8 cellular contexts compared by ENCODE assay signal in the genomic region with DNA sequence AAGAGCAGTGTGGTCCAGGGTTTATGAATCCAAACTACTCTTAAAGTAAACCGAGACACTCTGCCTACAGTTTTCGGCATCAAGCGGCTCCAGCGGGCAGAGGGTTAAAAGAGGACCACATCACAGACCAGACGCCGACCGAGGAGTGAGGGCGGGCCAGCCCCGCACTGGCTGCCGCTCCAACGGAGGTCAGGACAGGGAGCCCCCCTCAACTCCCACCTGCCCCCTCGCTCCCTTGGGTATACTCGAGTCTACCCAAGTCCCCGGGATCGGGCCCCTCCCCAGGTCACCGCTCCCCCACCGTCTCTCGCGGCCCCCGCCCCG. TPM values are rescaled to one million over a fixed set of nuclear protein-coding genes. Genes with fewer than 3 reads are reported as not detected.
DNase-seq lines count a peak whose midpoint lies in the region; ATAC-seq and TF ChIP-seq lines count a peak whose summit lies in the region.

No MANE protein-coding gene starts in this region.

- ATAC-seq in GM21528 (IDR thresholded peaks at IDR 0.05; ENCODE audit: low FRiP score, unreplicated experiment) (peak; percentile 35), GM18519 (IDR thresholded peaks at IDR 0.05; ENCODE audit: low FRiP score, unreplicated experiment) (no peak)

- H3K4me2 ChIP-seq in Loucy (ENCODE audit: low read depth, low read length, poor library complexity, severe bottlenecking) (peak overlapping the region; percentile 98), SU-DHL-6 (ENCODE audit: low read depth, low read length, poor library complexity, severe bottlenecking) (peak overlapping the region; percentile 97)

- H3K9ac ChIP-seq in Loucy (ENCODE audit: low read depth, low read length, poor library complexity, severe bottlenecking) (peak overlapping the region; percentile 84), SU-DHL-6 (ENCODE audit: low read length) (peak overlapping the region; percentile 69)

- peak overlapping the region; percentile 52 for H3K27ac ChIP-seq in SU-DHL-6 (ENCODE audit: low read depth, low read length)
- peak overlapping the region; percentile 66 for H3K27ac ChIP-seq in epithelial cell of prostate

- H3K9me2 ChIP-seq in Loucy (replicated peaks; ENCODE audit: low read depth, low read length) (no peaks in the 10 kb centered on the region), SU-DHL-6 (replicated peaks; ENCODE audit: insufficient read depth, low read length) (no peaks in the 10 kb centered on the region)

- no peak for TF ChIP-seq CTCF in Loucy (conservative IDR thresholded peaks at IDR 0.05; ENCODE audit: low read length)
- no peak for TF ChIP-seq CTCF in SU-DHL-6 (IDR thresholded peaks at IDR 0.05; ENCODE audit: insufficient read depth, low read length, poor library complexity, severe bottlenecking)

- peak; percentile 62 for DNase-seq in EL
- no peak for DNase-seq in epithelial cell of prostate (ENCODE audit: low read depth, low spot score)
- DNase-seq in myocyte (ENCODE audit: low read depth) = peak; percentile 71
- DNase-seq in NCI-H69 (lab: John Stamatoyannopoulos, UW) = no peak

- H3K79me2 ChIP-seq in Loucy (ENCODE audit: insufficient read depth, low read length) (peaks cover 35% of the 10 kb centered on the region), SU-DHL-6 (ENCODE audit: insufficient read depth, low read length) (peaks cover 28% of the 10 kb centered on the region)

- H3K9me3 ChIP-seq in Loucy (ENCODE audit: insufficient read depth, low read depth, low read length) = no peaks in the 10 kb centered on the region
- no peaks in the 10 kb centered on the region for H3K9me3 ChIP-seq in SU-DHL-6 (ENCODE audit: insufficient read depth, low read length)

- H3K36me3 ChIP-seq in Loucy (ENCODE audit: insufficient read depth, low read length) (no peaks in the 10 kb centered on the region), SU-DHL-6 (ENCODE audit: low read length) (no peaks in the 10 kb centered on the region)

- H3K4me3 ChIP-seq in Loucy (ENCODE audit: low read length, poor library complexity, severe bottlenecking) (peak overlapping the region; percentile 82), SU-DHL-6 (ENCODE audit: insufficient read depth, low read length, poor library complexity, severe bottlenecking) (peak overlapping the region; percentile 71)

- H3K27me3 ChIP-seq in Loucy (ENCODE audit: insufficient read depth, low read length, poor library complexity, severe bottlenecking) (no peaks in the 10 kb centered on the region), SU-DHL-6 (ENCODE audit: low read length) (no peaks in the 10 kb centered on the region)

- H3F3A ChIP-seq in Loucy (ENCODE audit: low read depth) (0 out of 2 replicates have a peak, but pooled peaks cover 3% of the 10 kb centered on the region), SU-DHL-6 (ENCODE audit: insufficient read depth) (peaks cover 18% of the 10 kb centered on the region; the same call in 1 of the 2 replicates)

- H3K4me1 ChIP-seq in Loucy (ENCODE audit: insufficient read depth, low read length, poor library complexity, severe bottlenecking) = peaks cover 21% of the 10 kb centered on the region

- H4K20me1 ChIP-seq in Loucy (ENCODE audit: insufficient read depth, low read length, poor library complexity, severe bottlenecking) (no peaks in the 10 kb centered on the region), SU-DHL-6 (ENCODE audit: low read depth, low read length) (no peaks in the 10 kb centered on the region)

- peak overlapping the region; percentile 96 for H2AFZ ChIP-seq in Loucy (ENCODE audit: low read length)
- peak overlapping the region; percentile 99 for H2AFZ ChIP-seq in SU-DHL-6 (ENCODE audit: low read depth, low read length, severe bottlenecking)

RNA-seq across cellular contexts. Expression of a gene that starts 0.3 kb away (rescaled TPM):
- 33.1 and 41.7 TPM in 2 replicates for total RNA-seq in myocyte
- polyA plus RNA-seq in myocyte (2012) = 49.1 TPM

RNA-seq across cellular contexts. Expression of a gene that starts 10.9 kb away (rescaled TPM):
- total RNA-seq in myocyte = not detected in 2 replicates
- not detected for polyA plus RNA-seq in myocyte (2012)

RNA-seq across cellular contexts. Expression of a gene that starts 50.1 kb away (rescaled TPM):
- total RNA-seq in myocyte = 42.9 and 48.3 TPM in 2 replicates
- polyA plus RNA-seq in myocyte (2012) = 30.8 TPM

Comparison
In these comparisons a context has a peak if more than half of its experiments do, and no peak if none do; other contexts are left out.
1. DNase-seq: peak in EL (single experiment) and myocyte (single experiment); none in epithelial cell of prostate (single experiment) and NCI-H69 (single experiment).